In genomic region chr15:65644282-65644681, GRCh38 we compare ENCODE assay signal across 19 cellular contexts. TPM values are rescaled to one million over a fixed set of nuclear protein-coding genes. Genes with fewer than 3 reads are reported as not detected.
DNase-seq lines count a peak whose midpoint lies in the region; ATAC-seq, FAIRE-seq and TF ChIP-seq lines count a peak whose summit lies in the region.
"Had no signal": no experiment of that assay in that cellular context is flagged by ENCODE, and none has a peak within 500 bp of the region (broad histone marks: within the 10 kb centered on the region; RNA-seq: fewer than 3 reads in every experiment).

No MANE protein-coding gene starts in this region.

- H2AK5ac ChIP-seq in neuronal stem cell (ENCODE audit: low read depth, low read length): no peak overlapping the region

- no peak overlapping the region for H3K23ac ChIP-seq in neuronal stem cell (ENCODE audit: low read depth, low read length, poor library complexity)

- 46% methylated on average over 4 of the region's 4 CpGs for WGBS in K562 (ENCODE audit: insufficient coverage, low coverage, missing lambda C conversion rate)
- WGBS in neuronal stem cell (ENCODE audit: extremely low coverage in 2 of 2, insufficient read length in 2 of 2, insufficient replicate concordance in 1 of 2), 2 donors: no CpG with 5 or more reads among the region's 4 CpGs

- H3K4me3 ChIP-seq in K562: no peak overlapping the region
- H3K4me3 ChIP-seq in neuronal stem cell (ENCODE audit: low read length in 2 of 2): no peak overlapping the region
- H3K4me3 ChIP-seq: BLaER1, GM23248, HAP-1 had no signal

- peak overlapping the region; percentile 58 for H3K27ac Mint-ChIP-seq in stimulated activated naive CD8-positive, alpha-beta T cell treated with anti-CD3 and anti-CD28 coated beads, Interleukin-15, Interleukin-2, amounts not matched to agents 100 ng/mL and 50 ng/mL, for 24 hours

- no peaks in the 10 kb centered on the region for H3K9me1 ChIP-seq in K562 (ENCODE audit: control insufficient read depth, insufficient read depth, low read length)

- no peak overlapping the region for H3K4me3 Mint-ChIP-seq in stimulated activated naive CD8-positive, alpha-beta T cell treated with anti-CD3 and anti-CD28 coated beads, Interleukin-15, Interleukin-2, amounts not matched to agents 100 ng/mL and 50 ng/mL, for 24 hours
- H3K4me3 Mint-ChIP-seq: CD14-positive monocyte; CD4-positive, alpha-beta memory T cell had no signal

- no peaks in the 10 kb centered on the region for H3K9me3 Mint-ChIP-seq in stimulated activated naive CD8-positive, alpha-beta T cell treated with anti-CD3 and anti-CD28 coated beads, Interleukin-15, Interleukin-2, amounts not matched to agents 100 ng/mL and 50 ng/mL, for 24 hours
- H3K9me3 Mint-ChIP-seq: CD14-positive monocyte; CD4-positive, alpha-beta memory T cell had no signal

- H3K14ac ChIP-seq in neuronal stem cell (ENCODE audit: low read length): peak overlapping the region; percentile 26

- no peaks in the 10 kb centered on the region for H3K36me3 ChIP-seq in K562 (ENCODE audit: control insufficient read depth, insufficient read depth, low read length)
- H3K36me3 ChIP-seq in neuronal stem cell (replicated peaks in 1 of 2; ENCODE audit: control insufficient read depth in 2 of 2, insufficient read depth in 2 of 2, low read length in 2 of 2): no peaks in the 10 kb centered on the region
- H3K36me3 ChIP-seq: BLaER1, HAP-1 had no signal

- POLR2A ChIA-PET in K562 (lab: Yijun Ruan, JAX): interaction anchor here (0.5 to 1.2 kb wide), 3 partner anchors 23 to 344 kb away, joined by 3 to 4 read pairs (median 3); no protein-coding TSS in a partner anchor

- no peaks in the 10 kb centered on the region for H3K79me2 ChIP-seq in K562 (ENCODE audit: control insufficient read depth, insufficient read depth, low read length)

- H3K27ac ChIP-seq in K562 (ENCODE audit: extremely low read depth, low read depth, low read length): no peak overlapping the region
- H3K27ac ChIP-seq in neuronal stem cell (replicated peaks; ENCODE audit: low read length): no peak overlapping the region
- no peak overlapping the region for H3K27ac ChIP-seq in foreskin keratinocyte
- H3K27ac ChIP-seq: BLaER1, GM23248 had no signal

- no peak overlapping the region for H4K8ac ChIP-seq in neuronal stem cell (ENCODE audit: low read depth, low read length)

- H3K18ac ChIP-seq in neuronal stem cell (ENCODE audit: low read length): no peak overlapping the region

- no peaks in the 10 kb centered on the region for H3K27me3 ChIP-seq in K562 (ENCODE audit: control insufficient read depth in 2 of 2, insufficient read depth in 2 of 2, low read length in 2 of 2)
- no peaks in the 10 kb centered on the region for H3K27me3 ChIP-seq in neuronal stem cell (ENCODE audit: control insufficient read depth in 3 of 3, insufficient read depth in 3 of 3, low read depth in 1 of 3, low read length in 3 of 3)
- H3K27me3 ChIP-seq in foreskin keratinocyte: no peaks in the 10 kb centered on the region
- H3K27me3 ChIP-seq: BLaER1 had no signal

- TF ChIP-seq EP300 in K562 (IDR thresholded peaks at IDR 0.05; ENCODE audit: low read length): no peak

- no peak for ATAC-seq in stimulated activated naive CD8-positive, alpha-beta T cell treated with anti-CD3 and anti-CD28 coated beads, Interleukin-15, Interleukin-2, amounts not matched to agents 100 U/mL and 50 U/mL, for 24 hours
- ATAC-seq in K562 (no peak), foreskin keratinocyte (no peak), GM18867 (IDR thresholded peaks at IDR 0.05; ENCODE audit: unreplicated experiment) (no peak)

- no peaks in the 10 kb centered on the region for H3K9me3 ChIP-seq in K562 (replicated peaks; ENCODE audit: control insufficient read depth, insufficient read depth, low read depth, low read length)
- H3K9me3 ChIP-seq in neuronal stem cell (replicated peaks in 1 of 2; ENCODE audit: control insufficient read depth in 2 of 2, insufficient read depth in 1 of 2, low read depth in 1 of 2, low read length in 2 of 2): no peaks in the 10 kb centered on the region
- H3K9me3 ChIP-seq: BLaER1, HAP-1 had no signal

- FAIRE-seq in K562 (lab: Jason Lieb, UNC): no peak
- no peak for FAIRE-seq in D721Med (lab: Jason Lieb, UNC)
- FAIRE-seq: HTR-8/SVneo had no signal

- in situ Hi-C loops in K562 (cut with MboI): loop anchor here (25.0 kb wide), 1 partner anchor 218 kb away; the partner anchor contains the start of gene RAB11A

- CTCF ChIA-PET in K562 (lab: Yijun Ruan, JAX; ENCODE audit: low intra/inter-chr PET ratio): no interaction called here

- H3K9ac ChIP-seq in K562 (ENCODE audit: insufficient read depth in 1 of 2, low read depth in 2 of 2, low read length in 2 of 2): peak overlapping the region in 1 of 2 experiments; percentile 59; a peak in 2 of 4 replicates
- H3K9ac ChIP-seq in neuronal stem cell (ENCODE audit: low read depth, low read length, poor library complexity): no peak overlapping the region
- H3K9ac ChIP-seq: BLaER1, GM23248 had no signal

- H2BK12ac ChIP-seq in neuronal stem cell (ENCODE audit: low read length): no peak overlapping the region

- intact Hi-C loops in K562 (cut with micrococcal nuclease): no loop called here
- intact Hi-C loops in posterior cingulate gyrus (cut with DNase I): no loop called here

- H2BK120ac ChIP-seq in neuronal stem cell (ENCODE audit: low read depth, low read length): no peak overlapping the region

- no peak for TF ChIP-seq POLR2A in K562 (conservative IDR thresholded peaks at IDR 0.05)

- no peak overlapping the region for H3K4ac ChIP-seq in neuronal stem cell (ENCODE audit: low read length)

- H3K79me1 ChIP-seq in neuronal stem cell (ENCODE audit: low read depth, low read length): no peaks in the 10 kb centered on the region

- H2AFZ ChIP-seq in K562 (ENCODE audit: low read depth, low read length) (no peak overlapping the region), neuronal stem cell (ENCODE audit: low read length) (no peak overlapping the region)
- H2AFZ ChIP-seq: GM23248 had no signal

- no peaks in the 10 kb centered on the region for H3K27me3 Mint-ChIP-seq in stimulated activated naive CD8-positive, alpha-beta T cell treated with anti-CD3 and anti-CD28 coated beads, Interleukin-15, Interleukin-2, amounts not matched to agents 100 ng/mL and 50 ng/mL, for 24 hours
- H3K27me3 Mint-ChIP-seq: CD4-positive, alpha-beta memory T cell had no signal

- DNase-seq in stimulated activated naive CD8-positive, alpha-beta T cell treated with anti-CD3 and anti-CD28 coated beads, Interleukin-15, Interleukin-2, amounts not matched to agents 100 U/mL and 50 U/mL, for 24 hours: no peak
- DNase-seq in K562 (ENCODE audit: extremely low read depth in 1 of 4, low spot score in 3 of 4) (no peak), neuronal stem cell (ENCODE audit: low spot score) (no peak), posterior cingulate gyrus (no peak), foreskin keratinocyte (no peak), D721Med (ENCODE audit: insufficient read length, low spot score) (no peak)
- DNase-seq: 8988T; CD4-positive, alpha-beta memory T cell; DMS79 treated with DMSO at 0.1 percent for 48 hours; GF-D8; GM23248; IMR-90; KG1 had no signal

- no peaks in the 10 kb centered on the region; a peak in 1 of 5 replicates for H3K4me1 ChIP-seq in K562 (replicated peaks in 1 of 2; ENCODE audit: control insufficient read depth in 2 of 2, insufficient read depth in 2 of 2, low read length in 2 of 2)
- no peaks in the 10 kb centered on the region for H3K4me1 ChIP-seq in neuronal stem cell (ENCODE audit: control insufficient read depth in 2 of 2, insufficient read depth in 1 of 2, low read depth in 1 of 2, low read length in 2 of 2)
- peaks cover 15% of the 10 kb centered on the region for H3K4me1 ChIP-seq in foreskin keratinocyte
- H3K4me1 ChIP-seq: HAP-1 had no signal

- H2BK15ac ChIP-seq in neuronal stem cell (ENCODE audit: low read length): no peak overlapping the region

- no peaks in the 10 kb centered on the region for H3K4me1 Mint-ChIP-seq in stimulated activated naive CD8-positive, alpha-beta T cell treated with anti-CD3 and anti-CD28 coated beads, Interleukin-15, Interleukin-2, amounts not matched to agents 100 ng/mL and 50 ng/mL, for 24 hours (ENCODE audit: low read depth)
- H3K4me1 Mint-ChIP-seq: CD14-positive monocyte had no signal

- TF ChIP-seq CTCF in K562 (IDR thresholded peaks at IDR 0.05 in 2 of 3, conservative IDR thresholded peaks at IDR 0.05 in 1 of 3; ENCODE audit: insufficient read depth in 2 of 3, low read depth in 1 of 3, low read length in 3 of 3) (no peak), foreskin keratinocyte (conservative IDR thresholded peaks at IDR 0.05) (no peak), D721Med (IDR thresholded peaks at IDR 0.05; ENCODE audit: insufficient read depth, missing control alignments) (no peak)

- TF ChIP-seq RAD21 in K562 (CRISPR knock-in tag; conservative IDR thresholded peaks at IDR 0.05 in 1 of 2, IDR thresholded peaks at IDR 0.05 in 1 of 2): no peak

- no peak overlapping the region for H4K91ac ChIP-seq in neuronal stem cell (ENCODE audit: low read depth, low read length, poor library complexity)

- H3K4me2 ChIP-seq in K562 (ENCODE audit: insufficient read depth, low read length) (no peak overlapping the region), neuronal stem cell (ENCODE audit: insufficient read depth, low read length, poor library complexity, severe bottlenecking) (no peak overlapping the region)
- H3K4me2 ChIP-seq: BLaER1 had no signal

- H3K36me3 Mint-ChIP-seq in stimulated activated naive CD8-positive, alpha-beta T cell treated with anti-CD3 and anti-CD28 coated beads, Interleukin-15, Interleukin-2, amounts not matched to agents 100 ng/mL and 50 ng/mL, for 24 hours (ENCODE audit: low read depth): no peaks in the 10 kb centered on the region
- H3K36me3 Mint-ChIP-seq: CD4-positive, alpha-beta memory T cell had no signal

- H4K20me1 ChIP-seq in K562 (replicated peaks; ENCODE audit: control insufficient read depth, insufficient read depth, low read length): no peaks in the 10 kb centered on the region
- H4K20me1 ChIP-seq: BLaER1 had no signal

- H2BK5ac ChIP-seq in neuronal stem cell (ENCODE audit: low read length): no peak overlapping the region

- BruUV-seq in K562 (replicated peaks; lab: Mats Ljungman, UMichigan): no TSS peak

RNA-seq across cellular contexts. Expression of gene SLC24A1, which starts 22.5 kb away (rescaled TPM):
- 13.1 and 19.5 TPM in 2 replicates for total RNA-seq in K562 (2011; cell fraction: chromatin; rRNA removed; ENCODE audit: low replicate concordance)
- total RNA-seq in K562 (2011; cell fraction: nucleolus; rRNA removed): 7.8 and 8.6 TPM in 2 replicates
- 13.6 and 24.7 TPM in 2 replicates for total RNA-seq in K562 (2011; cell fraction: nucleoplasm; rRNA removed)
- total RNA-seq in K562 (2014; rRNA removed) (4.9 and 5.5 TPM in 2 replicates), K562 (2014; rRNA removed; fragmentation: Illumina TruSeq; extraction: Trizol) (6.5 and 7.1 TPM in 2 replicates), K562 (2015; rRNA removed; fragmentation: Illumina TruSeq; extraction: Trizol) (4.9 and 5.5 TPM in 2 replicates), K562 (2021) (6.7 and 8.2 TPM in 2 replicates), foreskin keratinocyte (6.5 and 7.5 TPM in 2 replicates)
- polyA plus RNA-seq in K562 (2011; rRNA removed) (4.4 and 8.2 TPM in 2 replicates), K562 (2014; fragmentation: Illumina TruSeq; extraction: Trizol) (6.8 and 7.1 TPM in 2 replicates), K562 (2014; fragmentation: Nextera tagmentation; extraction: Ambion mirVana) (1 to 10 TPM; 3.1 to 3.2 TPM), K562 (2014; rRNA removed) (3.1 and 5.9 TPM in 2 replicates), foreskin keratinocyte (2.5 and 2.6 TPM in 2 replicates)
- 3.6 and 8.5 TPM in 2 replicates for polyA plus RNA-seq in K562 (2011; cell fraction: cytosol; rRNA removed)
- 5.7 and 6.4 TPM in 2 replicates for polyA plus RNA-seq in K562 (2011; cell fraction: nucleus; rRNA removed)
- polyA plus RNA-seq in K562 (2012): 5.6 and 11.8 TPM in 2 replicates
- 6.9 and 10.9 TPM in 2 replicates for polyA minus RNA-seq in K562 (2011; rRNA and poly(A)+ RNA removed)
- 5.2 and 9.8 TPM in 2 replicates for polyA minus RNA-seq in K562 (2011; cell fraction: cytosol; rRNA and poly(A)+ RNA removed)
- 3.2 and 8.0 TPM in 2 replicates for polyA minus RNA-seq in K562 (2011; cell fraction: nucleus; rRNA and poly(A)+ RNA removed)
- polyA plus RNA-seq in neuronal stem cell (2013, experiment 1 of 2): 4.8 TPM
- polyA plus RNA-seq in neuronal stem cell (2013, experiment 2 of 2): 4.6 TPM

RNA-seq across cellular contexts. Expression of gene INTS14, which starts 33.4 kb away (rescaled TPM):
- 68.9 and 128 TPM in 2 replicates for total RNA-seq in K562 (2011; cell fraction: chromatin; rRNA removed; ENCODE audit: low replicate concordance)
- total RNA-seq in K562 (2011; cell fraction: nucleolus; rRNA removed): 62.8 and 67.5 TPM in 2 replicates
- 85.6 and 98.8 TPM in 2 replicates for total RNA-seq in K562 (2011; cell fraction: nucleoplasm; rRNA removed)
- total RNA-seq in K562 (2014; rRNA removed) (30.5 and 33.7 TPM in 2 replicates), K562 (2014; rRNA removed; fragmentation: Illumina TruSeq; extraction: Trizol) (45.9 and 52.1 TPM in 2 replicates), K562 (2015; rRNA removed; fragmentation: Illumina TruSeq; extraction: Trizol) (42.8 and 43.6 TPM in 2 replicates), K562 (2021) (46.5 and 47.7 TPM in 2 replicates), foreskin keratinocyte (35.8 and 40.5 TPM in 2 replicates)
- polyA plus RNA-seq in K562 (2011; rRNA removed) (66.3 and 92.4 TPM in 2 replicates), K562 (2014; fragmentation: Illumina TruSeq; extraction: Trizol) (52.6 and 58.1 TPM in 2 replicates), K562 (2014; fragmentation: Nextera tagmentation; extraction: Ambion mirVana) (10 to 100 TPM; 40.6 to 64.0 TPM), K562 (2014; rRNA removed) (48.8 and 54.0 TPM in 2 replicates), foreskin keratinocyte (21.9 and 27.2 TPM in 2 replicates)
- polyA plus RNA-seq in K562 (2011; cell fraction: cytosol; rRNA removed): 72.2 and 79.6 TPM in 2 replicates
- 40.5 and 51.5 TPM in 2 replicates for polyA plus RNA-seq in K562 (2011; cell fraction: nucleus; rRNA removed)
- polyA plus RNA-seq in K562 (2012): 33.6 and 40.2 TPM in 2 replicates
- 86.8 and 106 TPM in 2 replicates for polyA minus RNA-seq in K562 (2011; rRNA and poly(A)+ RNA removed)
- polyA minus RNA-seq in K562 (2011; cell fraction: cytosol; rRNA and poly(A)+ RNA removed): 34.7 and 41.7 TPM in 2 replicates
- 47.1 and 62.5 TPM in 2 replicates for polyA minus RNA-seq in K562 (2011; cell fraction: nucleus; rRNA and poly(A)+ RNA removed)
- polyA plus RNA-seq in neuronal stem cell (2013, experiment 1 of 2): 34.5 TPM
- polyA plus RNA-seq in neuronal stem cell (2013, experiment 2 of 2): 33.6 TPM
